Comparison of ENCODE assay signal across 8 cellular contexts in genomic region chr3:112293368-112294321, GRCh38. TPM values are rescaled to one million over a fixed set of nuclear protein-coding genes. Genes with fewer than 3 reads are reported as not detected.
DNase-seq lines count a peak whose midpoint lies in the region; ATAC-seq, FAIRE-seq and TF ChIP-seq lines count a peak whose summit lies in the region.

Gene SLC9C1 (minus strand): TSS chr3:112294216. CDS start chr3:112286791, 7,425 bp downstream.

- H3K9me3 Mint-ChIP-seq in activated T-helper 2 cell treated with anti-CD3 and anti-CD28 coated beads, Interferon-gamma antibody, Interleukin-2, Interleukin-4, amounts not matched to agents 10 μg/mL and 5 μg/mL and 100 μg/mL, durations not matched to agents 14 hours and 24 hours and 36 hours = no peaks in the 10 kb centered on the region
- peaks cover 11% of the 10 kb centered on the region for H3K9me3 Mint-ChIP-seq in neural crest cell

- peak within 1 kb of the TSS; percentile 70 for H3K4me3 Mint-ChIP-seq in activated T-helper 2 cell treated with anti-CD3 and anti-CD28 coated beads, Interferon-gamma antibody, Interleukin-2, Interleukin-4, amounts not matched to agents 10 μg/mL and 5 μg/mL and 100 μg/mL, durations not matched to agents 14 hours and 24 hours and 36 hours (ENCODE audit: low read depth)
- H3K4me3 Mint-ChIP-seq in neural crest cell = peak within 1 kb of the TSS; percentile 85

- H3K27me3 Mint-ChIP-seq in activated T-helper 2 cell treated with anti-CD3 and anti-CD28 coated beads, Interferon-gamma antibody, Interleukin-2, Interleukin-4, amounts not matched to agents 10 μg/mL and 5 μg/mL and 100 μg/mL, durations not matched to agents 14 hours and 24 hours and 36 hours (ENCODE audit: low read depth) = no peaks in the 10 kb centered on the region
- no peaks in the 10 kb centered on the region for H3K27me3 Mint-ChIP-seq in neural crest cell (ENCODE audit: low read depth)

- FAIRE-seq in GM12892 (lab: Jason Lieb, UNC) = peak; percentile 96

- H3K4me1 ChIP-seq in foreskin keratinocyte = no peaks in the 10 kb centered on the region

- no peaks in the 10 kb centered on the region for H3K36me3 Mint-ChIP-seq in activated T-helper 2 cell treated with anti-CD3 and anti-CD28 coated beads, Interferon-gamma antibody, Interleukin-2, Interleukin-4, amounts not matched to agents 10 μg/mL and 5 μg/mL and 100 μg/mL, durations not matched to agents 14 hours and 24 hours and 36 hours (ENCODE audit: low read depth)
- peaks cover 4% of the 10 kb centered on the region for H3K36me3 Mint-ChIP-seq in neural crest cell (ENCODE audit: low read depth)

- peak within 1 kb of the TSS; percentile 83 for H3K27ac Mint-ChIP-seq in activated T-helper 2 cell treated with anti-CD3 and anti-CD28 coated beads, Interferon-gamma antibody, Interleukin-2, Interleukin-4, amounts not matched to agents 10 μg/mL and 5 μg/mL and 100 μg/mL, durations not matched to agents 14 hours and 24 hours and 36 hours
- peak within 1 kb of the TSS; percentile 96 for H3K27ac Mint-ChIP-seq in neural crest cell (ENCODE audit: unreplicated experiment)

- intact Hi-C loops in activated T-helper 2 cell treated with anti-CD3 and anti-CD28 coated beads, Interferon-gamma antibody, Interleukin-2, Interleukin-4, amounts not matched to agents 10 μg/mL and 5 μg/mL and 100 μg/mL, durations not matched to agents 14 hours and 24 hours and 36 hours (cut with micrococcal nuclease) = loop anchor here (1.0 to 5.0 kb wide), 3 partner anchors 34 to 226 kb away; no protein-coding TSS in a partner anchor

- TF ChIP-seq CTCF in AG09319 (IDR thresholded peaks at IDR 0.05; ENCODE audit: low read depth, low read length) = peak; percentile 66
- TF ChIP-seq CTCF in foreskin keratinocyte (conservative IDR thresholded peaks at IDR 0.05) = peak; percentile 84
- peak; percentile 81 for TF ChIP-seq CTCF in neural crest cell (conservative IDR thresholded peaks at IDR 0.05)

- no peak for TF ChIP-seq POLR2A in GM12892 (IDR thresholded peaks at IDR 0.05; ENCODE audit: low read depth, low read length)

- peak; percentile 25 for DNase-seq in AG09319 (ENCODE audit: extremely low read depth, low read depth)
- no peak for DNase-seq in GM12892 (ENCODE audit: insufficient read length)
- DNase-seq in NCI-H748 (lab: John Stamatoyannopoulos, UW; ENCODE audit: unreplicated experiment) = peak; percentile 64
- peak; percentile 28 for DNase-seq in activated T-helper 2 cell treated with anti-CD3 and anti-CD28 coated beads, Interferon-gamma antibody, Interleukin-2, Interleukin-4, amounts not matched to agents 10 μg/mL and 5 μg/mL and 100 μg/mL, durations not matched to agents 14 hours and 24 hours and 36 hours (ENCODE audit: low spot score)
- DNase-seq in foreskin keratinocyte = peak; percentile 39 to 67
- DNase-seq in neural crest cell (ENCODE audit: low read depth, low spot score) = peak; percentile 58
- no peak for DNase-seq in activated effector memory CD4-positive, alpha-beta T cell treated with Interleukin-2 at 50 U/mL for 16 hours

- H3K27ac ChIP-seq in foreskin keratinocyte = no peak within 1 kb of the TSS

- ATAC-seq in HG03354 (IDR thresholded peaks at IDR 0.05; ENCODE audit: poor library complexity, severe bottlenecking, unreplicated experiment) (peak; percentile 58), foreskin keratinocyte (peak; percentile 86)

- H3K27me3 ChIP-seq in foreskin keratinocyte = no peaks in the 10 kb centered on the region

- peaks cover 45% of the 10 kb centered on the region for H3K4me1 Mint-ChIP-seq in activated T-helper 2 cell treated with anti-CD3 and anti-CD28 coated beads, Interferon-gamma antibody, Interleukin-2, Interleukin-4, amounts not matched to agents 10 μg/mL and 5 μg/mL and 100 μg/mL, durations not matched to agents 14 hours and 24 hours and 36 hours (ENCODE audit: low read depth)
- peaks cover 72% of the 10 kb centered on the region for H3K4me1 Mint-ChIP-seq in neural crest cell

RNA-seq across cellular contexts. Expression of gene SLC9C1, which starts in this region (rescaled TPM):
- polyA plus RNA-seq in GM12892 (2012; ENCODE audit: missing spikeins) = not detected
- total RNA-seq in activated T-helper 2 cell treated with anti-CD3 and anti-CD28 coated beads, Interferon-gamma antibody, Interleukin-2, Interleukin-4, amounts not matched to agents 10 μg/mL and 5 μg/mL and 100 μg/mL, durations not matched to agents 14 hours and 24 hours and 36 hours = 0.37 TPM in 1 of 2 replicates, not detected in the other
- total RNA-seq in foreskin keratinocyte (not detected in 2 replicates), neural crest cell (0.42 and 0.55 TPM in 2 replicates)
- not detected in 2 replicates for polyA plus RNA-seq in foreskin keratinocyte

Comparison
In these comparisons a context has a peak if more than half of its experiments do, and no peak if none do; other contexts are left out.
1. Peak in DNase-seq in activated T-helper 2 cell treated with anti-CD3 and anti-CD28 coated beads, Interferon-gamma antibody, Interleukin-2, Interleukin-4, amounts not matched to agents 10 μg/mL and 5 μg/mL and 100 μg/mL, durations not matched to agents 14 hours and 24 hours and 36 hours; RNA of the gene not detected or under 1 TPM.
2. Peak in DNase-seq and ATAC-seq in foreskin keratinocyte; RNA of the gene not detected or under 1 TPM.
3. Peak in DNase-seq in neural crest cell; RNA of the gene not detected or under 1 TPM.
4. DNase-seq: peak in AG09319 (single experiment) and NCI-H748 (single experiment); none in GM12892 (single experiment) and activated effector memory CD4-positive, alpha-beta T cell treated with Interleukin-2 at 50 U/mL for 16 hours (single experiment).
5. Peak in every context shown above with its lines, with median percentiles within 50 percentile points of each other: CTCF ChIP-seq.